In genomic region chr5:181217805-181218065, GRCh38 we compare ENCODE assay signal across 8 cellular contexts. TPM values are rescaled to one million over a fixed set of nuclear protein-coding genes. Genes with fewer than 3 reads are reported as not detected.
DNase-seq lines count a peak whose midpoint lies in the region; ATAC-seq, FAIRE-seq and TF ChIP-seq lines count a peak whose summit lies in the region.

No MANE protein-coding gene starts in this region.

- no peak for TF ChIP-seq RAD21 in K562 (CRISPR knock-in tag; conservative IDR thresholded peaks at IDR 0.05 in 1 of 2, IDR thresholded peaks at IDR 0.05 in 1 of 2)

- H3K36me3 ChIP-seq in K562 (ENCODE audit: control insufficient read depth, insufficient read depth, low read length) (no peaks in the 10 kb centered on the region), lower lobe of right lung (no peaks in the 10 kb centered on the region), transverse colon (no peaks in the 10 kb centered on the region)

- H3K4me1 ChIP-seq in K562 (replicated peaks in 1 of 2; ENCODE audit: control insufficient read depth in 2 of 2, insufficient read depth in 2 of 2, low read length in 2 of 2) (peaks cover 4 to 36% of the 10 kb centered on the region in 2 experiments; a peak in 4 of 5 replicates), lower lobe of right lung (peaks cover 43% of the 10 kb centered on the region), transverse colon (peaks cover 0 to 31% (median 23%) of the 10 kb centered on the region in 4 donors)

- H3K27ac ChIP-seq in K562 (ENCODE audit: extremely low read depth, low read depth, low read length) (peak overlapping the region; percentile 87), lower lobe of right lung (peak overlapping the region; percentile 54), transverse colon (peak overlapping the region; percentile 71 to 81 (median 75))

- H3K4me2 ChIP-seq in K562 (ENCODE audit: insufficient read depth, low read length), result peak overlapping the region; percentile 94

- DNase-seq in Jurkat, Clone E6-1 (ENCODE audit: low read depth, low spot score), result no peak
- DNase-seq in K562 (ENCODE audit: extremely low read depth in 1 of 4, low spot score in 3 of 4), result peak in 1 of 4 experiments; percentile 19
- no peak for DNase-seq in lower lobe of right lung
- peak; percentile 51 for DNase-seq in transverse colon
- no peak for DNase-seq in NCI-H345 treated with DMSO at 0.1 percent for 48 hours (lab: John Stamatoyannopoulos, UW; ENCODE audit: unreplicated experiment)
- no peak for DNase-seq in kidney tubule cell (ENCODE audit: low spot score)
- DNase-seq in SW 1271 (lab: John Stamatoyannopoulos, UW), result no peak

- CTCF ChIA-PET in K562 (lab: Yijun Ruan, JAX; ENCODE audit: low intra/inter-chr PET ratio), result no interaction called here

- peak overlapping the region; percentile 74 for H3K4me3 ChIP-seq in Jurkat, Clone E6-1 (ENCODE audit: low read length)
- H3K4me3 ChIP-seq in K562 (peak overlapping the region; percentile 51), lower lobe of right lung (peak overlapping the region; percentile 55), transverse colon (peak overlapping the region in 3 of 4 donors; percentile 19 to 51 (median 39))

- H3K27me3 ChIP-seq in K562 (ENCODE audit: control insufficient read depth in 2 of 2, insufficient read depth in 2 of 2, low read length in 2 of 2) (no peaks in the 10 kb centered on the region), lower lobe of right lung (ENCODE audit: low read depth) (no peaks in the 10 kb centered on the region), transverse colon (no peaks in the 10 kb centered on the region)

- no peaks in the 10 kb centered on the region for H3K9me3 ChIP-seq in K562 (replicated peaks; ENCODE audit: control insufficient read depth, insufficient read depth, low read depth, low read length)
- H3K9me3 ChIP-seq in lower lobe of right lung, result no peaks in the 10 kb centered on the region
- H3K9me3 ChIP-seq in transverse colon, result no peaks in the 10 kb centered on the region

- WGBS in K562 (ENCODE audit: insufficient coverage, low coverage, missing lambda C conversion rate), result under 1% methylated on average over 13 of the region's 13 CpGs
- 0 to 3% methylated on average over 2 to 13 of the region's 13 CpGs for WGBS in transverse colon (ENCODE audit: low coverage in 1 of 2), 2 donors

- no peaks in the 10 kb centered on the region for H3K9me1 ChIP-seq in K562 (ENCODE audit: control insufficient read depth, insufficient read depth, low read length)

- H4K20me1 ChIP-seq in K562 (replicated peaks; ENCODE audit: control insufficient read depth, insufficient read depth, low read length), result no peaks in the 10 kb centered on the region

- FAIRE-seq in K562 (lab: Jason Lieb, UNC), result no peak

- no TSS peak for BruUV-seq in K562 (replicated peaks; lab: Mats Ljungman, UMichigan)

- intact Hi-C loops in K562 (cut with micrococcal nuclease) (loop anchor here (1.0 to 5.0 kb wide), 3 partner anchors 10 to 45 kb away; no protein-coding TSS in a partner anchor), lower lobe of right lung (cut with DNase I) (no loop called here), transverse colon (cut with DNase I; ENCODE audit: low total_unique reads) (no loop called here)

- in situ Hi-C loops in K562 (cut with MboI), result no loop called here
- in situ Hi-C loops in transverse colon (cut with MboI; ENCODE audit: low pct_ligation_motif_present in 1 of 4, low pct_unique_long_range_greater_than_20kb in 1 of 4, low sequenced_read_pairs in 3 of 4), result no loop called here

- no peaks in the 10 kb centered on the region for H3K79me2 ChIP-seq in K562 (ENCODE audit: control insufficient read depth, insufficient read depth, low read length)

- H2AFZ ChIP-seq in K562 (ENCODE audit: low read depth, low read length), result peak overlapping the region; percentile 92

- ATAC-seq in GM21526 (IDR thresholded peaks at IDR 0.05; ENCODE audit: low FRiP score, unreplicated experiment), result peak; percentile 24
- ATAC-seq in K562, result peak; percentile 5
- ATAC-seq in lower lobe of right lung, result peak; percentile 1 to 3

- POLR2A ChIA-PET in K562 (lab: Yijun Ruan, JAX), result interaction anchor here (0.6 to 2.4 kb wide), 3 partner anchors 10 to 48 kb away, joined by 3 to 18 read pairs (median 3); no protein-coding TSS in a partner anchor

- 0 out of 6 replicates have a peak, but pooled peaks of 1 of the 3 experiments have one; percentile 4 for TF ChIP-seq CTCF in K562 (IDR thresholded peaks at IDR 0.05 in 2 of 3, conservative IDR thresholded peaks at IDR 0.05 in 1 of 3; ENCODE audit: insufficient read depth in 2 of 3, low read depth in 1 of 3, low read length in 3 of 3)
- no peak for TF ChIP-seq CTCF in lower lobe of right lung (IDR thresholded peaks at IDR 0.05)
- no peak for TF ChIP-seq CTCF in transverse colon (IDR thresholded peaks at IDR 0.05)

- no peak for TF ChIP-seq EP300 in K562 (IDR thresholded peaks at IDR 0.05; ENCODE audit: low read length)
- TF ChIP-seq EP300 in transverse colon (IDR thresholded peaks at IDR 0.05; ENCODE audit: low read depth), result no peak

- peak overlapping the region; percentile 73 to 92 for H3K9ac ChIP-seq in K562 (ENCODE audit: insufficient read depth in 1 of 2, low read depth in 2 of 2, low read length in 2 of 2)

- TF ChIP-seq POLR2A in K562 (conservative IDR thresholded peaks at IDR 0.05), result no peak
- TF ChIP-seq POLR2A in transverse colon (IDR thresholded peaks at IDR 0.05), result no peak

RNA-seq across cellular contexts. Expression of gene TRIM41, which starts 5.3 kb away (rescaled TPM):
- 44.7 TPM for polyA plus RNA-seq in Jurkat, Clone E6-1 (2012; ENCODE audit: insufficient read depth, insufficient read length)
- total RNA-seq in K562 (2011; cell fraction: chromatin; rRNA removed; ENCODE audit: low replicate concordance), result 93.5 and 120 TPM in 2 replicates
- 59.6 and 64.0 TPM in 2 replicates for total RNA-seq in K562 (2011; cell fraction: nucleolus; rRNA removed)
- total RNA-seq in K562 (2011; cell fraction: nucleoplasm; rRNA removed), result 84.3 and 102 TPM in 2 replicates
- total RNA-seq in K562 (2014; rRNA removed), result 29.5 and 31.6 TPM in 2 replicates
- 11.4 and 14.2 TPM in 2 replicates for total RNA-seq in K562 (2014; rRNA removed; fragmentation: Illumina TruSeq; extraction: Trizol)
- total RNA-seq in K562 (2015; rRNA removed; fragmentation: Illumina TruSeq; extraction: Trizol), result 21.7 and 25.6 TPM in 2 replicates
- 37.7 and 47.6 TPM in 2 replicates for total RNA-seq in K562 (2021)
- polyA plus RNA-seq in K562 (2011; rRNA removed), result 15.6 and 19.3 TPM in 2 replicates
- 15.7 and 25.0 TPM in 2 replicates for polyA plus RNA-seq in K562 (2011; cell fraction: cytosol; rRNA removed)
- 121 and 125 TPM in 2 replicates for polyA plus RNA-seq in K562 (2011; cell fraction: nucleus; rRNA removed)
- polyA plus RNA-seq in K562 (2012), result 32.5 and 45.1 TPM in 2 replicates
- 20.9 and 29.8 TPM in 2 replicates for polyA plus RNA-seq in K562 (2014; fragmentation: Illumina TruSeq; extraction: Trizol)
- polyA plus RNA-seq in K562 (2014; fragmentation: Nextera tagmentation; extraction: Ambion mirVana), result 1 to 10 TPM; 1.8 to 2.1 TPM
- 34.8 and 39.3 TPM in 2 replicates for polyA plus RNA-seq in K562 (2014; rRNA removed)
- polyA minus RNA-seq in K562 (2011; rRNA and poly(A)+ RNA removed), result 14.0 and 16.6 TPM in 2 replicates
- 7.3 and 9.5 TPM in 2 replicates for polyA minus RNA-seq in K562 (2011; cell fraction: cytosol; rRNA and poly(A)+ RNA removed)
- polyA minus RNA-seq in K562 (2011; cell fraction: nucleus; rRNA and poly(A)+ RNA removed), result 19.9 and 22.7 TPM in 2 replicates
- total RNA-seq in lower lobe of right lung, result 29.1 TPM
- total RNA-seq in transverse colon, result 10 to 100 TPM; 17.9 to 23.9 (median 18.7) TPM

RNA-seq across cellular contexts. Expression of gene TRIM7, which starts 12.7 kb away (rescaled TPM):
- not detected for polyA plus RNA-seq in Jurkat, Clone E6-1 (2012; ENCODE audit: insufficient read depth, insufficient read length)
- total RNA-seq in K562 (2011; cell fraction: chromatin; rRNA removed; ENCODE audit: low replicate concordance), result 5.4 and 8.3 TPM in 2 replicates
- 6.2 and 7.5 TPM in 2 replicates for total RNA-seq in K562 (2011; cell fraction: nucleolus; rRNA removed)
- 7.2 and 7.9 TPM in 2 replicates for total RNA-seq in K562 (2011; cell fraction: nucleoplasm; rRNA removed)
- total RNA-seq in K562 (2014; rRNA removed) (12.9 and 13.8 TPM in 2 replicates), K562 (2014; rRNA removed; fragmentation: Illumina TruSeq; extraction: Trizol) (8.4 and 11.7 TPM in 2 replicates), K562 (2015; rRNA removed; fragmentation: Illumina TruSeq; extraction: Trizol) (8.9 and 9.0 TPM in 2 replicates), K562 (2021) (10.3 and 12.4 TPM in 2 replicates), lower lobe of right lung (4.3 TPM), transverse colon (10 to 100 TPM in 1 of 4 donors, 1 to 10 TPM in 2, not detected in 1; 2.5 to 16.7 (median 7.5) TPM)
- polyA plus RNA-seq in K562 (2011; rRNA removed) (7.1 and 12.6 TPM in 2 replicates), K562 (2014; fragmentation: Illumina TruSeq; extraction: Trizol) (5.4 and 7.7 TPM in 2 replicates), K562 (2014; fragmentation: Nextera tagmentation; extraction: Ambion mirVana) (1 to 10 TPM; 2.6 to 3.2 TPM), K562 (2014; rRNA removed) (12.4 and 14.9 TPM in 2 replicates)
- polyA plus RNA-seq in K562 (2011; cell fraction: cytosol; rRNA removed), result 4.5 and 12.8 TPM in 2 replicates
- polyA plus RNA-seq in K562 (2011; cell fraction: nucleus; rRNA removed), result 8.4 and 8.9 TPM in 2 replicates
- polyA plus RNA-seq in K562 (2012), result 6.9 and 17.6 TPM in 2 replicates
- 3.3 and 4.2 TPM in 2 replicates for polyA minus RNA-seq in K562 (2011; rRNA and poly(A)+ RNA removed)
- polyA minus RNA-seq in K562 (2011; cell fraction: cytosol; rRNA and poly(A)+ RNA removed), result 3.4 and 4.1 TPM in 2 replicates
- polyA minus RNA-seq in K562 (2011; cell fraction: nucleus; rRNA and poly(A)+ RNA removed), result 2.6 and 3.3 TPM in 2 replicates

RNA-seq across cellular contexts. Expression of gene RACK1, which starts 26.0 kb away (rescaled TPM):
- polyA plus RNA-seq in Jurkat, Clone E6-1 (2012; ENCODE audit: insufficient read depth, insufficient read length), result 3,610 TPM
- 854 and 1,455 TPM in 2 replicates for total RNA-seq in K562 (2011; cell fraction: chromatin; rRNA removed; ENCODE audit: low replicate concordance)
- 1,835 and 1,893 TPM in 2 replicates for total RNA-seq in K562 (2011; cell fraction: nucleolus; rRNA removed)
- 1,718 and 2,743 TPM in 2 replicates for total RNA-seq in K562 (2011; cell fraction: nucleoplasm; rRNA removed)
- total RNA-seq in K562 (2014; rRNA removed) (4,051 and 4,420 TPM in 2 replicates), K562 (2014; rRNA removed; fragmentation: Illumina TruSeq; extraction: Trizol) (2,268 and 2,618 TPM in 2 replicates), K562 (2015; rRNA removed; fragmentation: Illumina TruSeq; extraction: Trizol) (3,776 and 3,843 TPM in 2 replicates), K562 (2021) (2,303 and 2,318 TPM in 2 replicates), lower lobe of right lung (1,202 TPM), transverse colon (1,000 to 10,000 TPM; 1,633 to 1,930 (median 1,753) TPM)
- polyA plus RNA-seq in K562 (2011; rRNA removed) (3,764 and 5,908 TPM in 2 replicates), K562 (2014; fragmentation: Illumina TruSeq; extraction: Trizol) (3,833 and 4,270 TPM in 2 replicates), K562 (2014; fragmentation: Nextera tagmentation; extraction: Ambion mirVana) (1,000 to 10,000 TPM; 3,894 to 5,311 TPM), K562 (2014; rRNA removed) (3,427 and 3,846 TPM in 2 replicates)
- polyA plus RNA-seq in K562 (2011; cell fraction: cytosol; rRNA removed), result 7,594 and 7,810 TPM in 2 replicates
- 2,830 and 3,465 TPM in 2 replicates for polyA plus RNA-seq in K562 (2011; cell fraction: nucleus; rRNA removed)
- 3,329 and 5,405 TPM in 2 replicates for polyA plus RNA-seq in K562 (2012)
- polyA minus RNA-seq in K562 (2011; rRNA and poly(A)+ RNA removed), result 4,917 and 6,085 TPM in 2 replicates
- polyA minus RNA-seq in K562 (2011; cell fraction: cytosol; rRNA and poly(A)+ RNA removed), result 3,397 and 3,535 TPM in 2 replicates
- polyA minus RNA-seq in K562 (2011; cell fraction: nucleus; rRNA and poly(A)+ RNA removed), result 973 and 1,854 TPM in 2 replicates

RNA-seq across cellular contexts. Expression of gene TRIM52, which starts 43.2 kb away (rescaled TPM):
- polyA plus RNA-seq in Jurkat, Clone E6-1 (2012; ENCODE audit: insufficient read depth, insufficient read length), result 13.5 TPM
- 34.8 and 81.1 TPM in 2 replicates for total RNA-seq in K562 (2011; cell fraction: chromatin; rRNA removed; ENCODE audit: low replicate concordance)
- total RNA-seq in K562 (2011; cell fraction: nucleolus; rRNA removed), result 29.7 and 40.4 TPM in 2 replicates
- 48.1 and 60.9 TPM in 2 replicates for total RNA-seq in K562 (2011; cell fraction: nucleoplasm; rRNA removed)
- total RNA-seq in K562 (2014; rRNA removed) (6.1 and 6.5 TPM in 2 replicates), K562 (2014; rRNA removed; fragmentation: Illumina TruSeq; extraction: Trizol) (13.5 and 13.9 TPM in 2 replicates), K562 (2015; rRNA removed; fragmentation: Illumina TruSeq; extraction: Trizol) (10.5 and 12.8 TPM in 2 replicates), K562 (2021) (13.5 and 14.2 TPM in 2 replicates), lower lobe of right lung (20.8 TPM), transverse colon (10 to 100 TPM; 14.7 to 24.3 (median 20.4) TPM)
- polyA plus RNA-seq in K562 (2011; rRNA removed) (21.9 and 24.1 TPM in 2 replicates), K562 (2014; fragmentation: Illumina TruSeq; extraction: Trizol) (15.8 and 17.2 TPM in 2 replicates), K562 (2014; fragmentation: Nextera tagmentation; extraction: Ambion mirVana) (1 to 10 TPM; 3.3 to 3.7 TPM), K562 (2014; rRNA removed) (18.0 and 20.0 TPM in 2 replicates)
- 5.6 and 11.8 TPM in 2 replicates for polyA plus RNA-seq in K562 (2011; cell fraction: cytosol; rRNA removed)
- 30.2 and 31.5 TPM in 2 replicates for polyA plus RNA-seq in K562 (2011; cell fraction: nucleus; rRNA removed)
- polyA plus RNA-seq in K562 (2012), result 12.9 and 20.0 TPM in 2 replicates
- 17.6 and 20.0 TPM in 2 replicates for polyA minus RNA-seq in K562 (2011; rRNA and poly(A)+ RNA removed)
- 6.1 and 6.8 TPM in 2 replicates for polyA minus RNA-seq in K562 (2011; cell fraction: cytosol; rRNA and poly(A)+ RNA removed)
- polyA minus RNA-seq in K562 (2011; cell fraction: nucleus; rRNA and poly(A)+ RNA removed), result 11.4 and 21.9 TPM in 2 replicates
